In the genomic region with DNA sequence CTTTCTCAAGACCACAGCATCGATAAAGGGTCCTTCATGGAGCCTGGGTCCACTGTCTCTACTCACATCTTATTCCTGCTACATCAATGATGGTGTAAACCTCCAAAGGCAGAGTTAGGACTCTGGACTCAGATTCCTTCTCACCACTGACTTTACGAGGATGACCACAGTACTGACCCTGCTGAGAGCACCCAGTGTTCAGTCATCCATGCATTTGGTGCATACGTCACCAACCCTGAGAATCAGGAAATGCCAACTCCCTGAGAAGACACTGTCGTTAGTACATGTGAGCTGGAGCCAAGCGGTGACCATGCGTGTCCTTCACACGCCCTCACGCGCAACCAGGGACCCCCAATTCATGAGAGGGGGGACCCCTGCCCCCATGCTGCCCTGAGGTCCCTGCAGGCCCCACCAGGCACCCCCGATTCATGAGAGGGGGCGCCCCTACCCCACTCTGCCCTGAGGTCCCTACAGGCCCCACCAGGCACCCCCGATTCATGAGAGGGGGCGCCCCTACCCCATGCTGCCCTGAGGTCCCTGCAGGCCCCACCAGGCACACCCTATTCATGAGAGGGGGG, we compare ENCODE assay signal across 26 cellular contexts.
DNase-seq lines count a peak whose midpoint lies in the region; ATAC-seq, FAIRE-seq and TF ChIP-seq lines count a peak whose summit lies in the region.
"Had no signal": no experiment of that assay in that cellular context is flagged by ENCODE, and none has a peak within 500 bp of the region (broad histone marks: within the 10 kb centered on the region; RNA-seq: fewer than 3 reads in every experiment).

No MANE protein-coding gene starts in this region.

- H2AFZ ChIP-seq in astrocyte (ENCODE audit: low read depth, low read length) = no peak overlapping the region

- peak overlapping the region; percentile 63 for H3K9ac ChIP-seq in astrocyte (ENCODE audit: low read length)

- peaks cover 3% of the 10 kb centered on the region for H3K9me3 Mint-ChIP-seq in astrocyte (ENCODE audit: unreplicated experiment)
- H3K9me3 Mint-ChIP-seq: activated naive CD4-positive, alpha-beta T cell treated with anti-CD3 and anti-CD28 coated beads, Interleukin-2, amount 50 U/mL, for 24 hours; activated T-helper 1 cell treated with anti-CD3 and anti-CD28 coated beads, Interleukin-12 subunit alpha, Interleukin-12 subunit beta, Interleukin-2, Interleukin-4 antibody, amounts not matched to agents 30 ng/mL and 10 ng/mL and 1 ng/mL, durations not matched to agents 14 hours and 24 hours and 36 hours; memory B cell had no signal

- CTCF ChIA-PET in HEK293T (lab: Yijun Ruan, JAX) = no interaction called here

- no peaks in the 10 kb centered on the region for H4K20me1 ChIP-seq in astrocyte (ENCODE audit: insufficient read depth, low read length)

- H3K4me1 Mint-ChIP-seq in astrocyte (ENCODE audit: low read depth, unreplicated experiment) = no peaks in the 10 kb centered on the region
- H3K4me1 Mint-ChIP-seq: activated naive CD4-positive, alpha-beta T cell treated with anti-CD3 and anti-CD28 coated beads, Interleukin-2, amount 50 U/mL, for 24 hours; memory B cell had no signal

- intact Hi-C loops in right cardiac atrium (cut with DNase I) = no loop called here

- H3K4me3 ChIP-seq in astrocyte (ENCODE audit: insufficient read depth, low read depth, low read length) (no peak overlapping the region), right cardiac atrium (ENCODE audit: low read length) (no peak overlapping the region)
- H3K4me3 ChIP-seq: esophagus muscularis mucosa, K562, stomach had no signal

- FAIRE-seq in astrocyte (lab: Jason Lieb, UNC) = no peak
- FAIRE-seq: A204.1, K562, TTC549 had no signal

- no peak overlapping the region for H3K4me3 Mint-ChIP-seq in astrocyte (ENCODE audit: unreplicated experiment)
- H3K4me3 Mint-ChIP-seq: activated naive CD4-positive, alpha-beta T cell treated with anti-CD3 and anti-CD28 coated beads, Interleukin-2, amount 50 U/mL, for 24 hours; activated T-helper 1 cell treated with anti-CD3 and anti-CD28 coated beads, Interleukin-12 subunit alpha, Interleukin-12 subunit beta, Interleukin-2, Interleukin-4 antibody, amounts not matched to agents 30 ng/mL and 10 ng/mL and 1 ng/mL, durations not matched to agents 14 hours and 24 hours and 36 hours; memory B cell had no signal

- no peaks in the 10 kb centered on the region for H3K27me3 ChIP-seq in astrocyte (ENCODE audit: insufficient read depth, low read length)
- no peaks in the 10 kb centered on the region for H3K27me3 ChIP-seq in right cardiac atrium (ENCODE audit: control insufficient read depth, insufficient read depth)

- H3K27ac ChIP-seq in astrocyte (ENCODE audit: low read depth, low read length) (peak overlapping the region; percentile 65), right cardiac atrium (ENCODE audit: low read length) (no peak overlapping the region)
- H3K27ac ChIP-seq: esophagus muscularis mucosa, stomach had no signal

- no peak overlapping the region for H3K27ac Mint-ChIP-seq in astrocyte (ENCODE audit: unreplicated experiment)
- H3K27ac Mint-ChIP-seq: activated naive CD4-positive, alpha-beta T cell treated with anti-CD3 and anti-CD28 coated beads, Interleukin-2, amount 50 U/mL, for 24 hours; activated T-helper 1 cell treated with anti-CD3 and anti-CD28 coated beads, Interleukin-12 subunit alpha, Interleukin-12 subunit beta, Interleukin-2, Interleukin-4 antibody, amounts not matched to agents 30 ng/mL and 10 ng/mL and 1 ng/mL, durations not matched to agents 14 hours and 24 hours and 36 hours; memory B cell had no signal

- H3K36me3 ChIP-seq in astrocyte (ENCODE audit: insufficient read depth, low read length) = no peaks in the 10 kb centered on the region
- H3K36me3 ChIP-seq: esophagus muscularis mucosa, stomach had no signal

- no peak for TF ChIP-seq CTCF in astrocyte (IDR thresholded peaks at IDR 0.05; ENCODE audit: insufficient read depth, low read depth, low read length)

- H3K27me3 Mint-ChIP-seq in astrocyte (ENCODE audit: low read depth, unreplicated experiment) = peaks cover 2% of the 10 kb centered on the region
- H3K27me3 Mint-ChIP-seq: activated naive CD4-positive, alpha-beta T cell treated with anti-CD3 and anti-CD28 coated beads, Interleukin-2, amount 50 U/mL, for 24 hours had no signal

- H3K79me2 ChIP-seq in astrocyte (ENCODE audit: insufficient read depth, low read length) = no peaks in the 10 kb centered on the region

- H3K4me2 ChIP-seq in astrocyte (ENCODE audit: low read length) = peak overlapping the region; percentile 19

- POLR2A ChIA-PET in HEK293T (lab: Yijun Ruan, JAX) = no interaction called here

- H3K36me3 Mint-ChIP-seq in astrocyte (ENCODE audit: low read depth, unreplicated experiment) = no peaks in the 10 kb centered on the region
- H3K36me3 Mint-ChIP-seq: activated naive CD4-positive, alpha-beta T cell treated with anti-CD3 and anti-CD28 coated beads, Interleukin-2, amount 50 U/mL, for 24 hours; memory B cell had no signal

- ATAC-seq in right cardiac atrium = no peak
- ATAC-seq: K562, left cardiac atrium, Right ventricle myocardium inferior had no signal

- in situ Hi-C loops in ACHN (cut with HindIII; ENCODE audit: low pct_ligation_motif_present, low pct_unique_long_range_greater_than_20kb, low sequenced_read_pairs) = no loop called here

- peaks cover 3% of the 10 kb centered on the region for H3K9me3 ChIP-seq in astrocyte (ENCODE audit: insufficient read depth, low read depth, low read length)
- no peaks in the 10 kb centered on the region for H3K9me3 ChIP-seq in right cardiac atrium (ENCODE audit: control insufficient read depth, low read length)

- WGBS in right cardiac atrium = 91% methylated on average over 13 of the region's 13 CpGs

- peak; percentile 25 for DNase-seq in ACHN
- peak; percentile 71 for DNase-seq in HT1080 (ENCODE audit: low read depth)
- DNase-seq in astrocyte (ENCODE audit: low read depth) = no peak
- DNase-seq in kidney glomerular epithelial cell (lab: John Stamatoyannopoulos, UW) = peak; percentile 15
- no peak for DNase-seq in activated CD4-positive, alpha-beta T cell treated with anti-CD3 and anti-CD28 coated beads, Interleukin-2, amount 50 U/mL, for 4 hours
- DNase-seq in HEK293T (ENCODE audit: extremely low spot score) = no peak
- no peak for DNase-seq in activated CD4-positive, alpha-beta T cell treated with anti-CD3 and anti-CD28 coated beads, Interleukin-2, amount 50 U/mL, for 48 hours
- DNase-seq in right cardiac atrium = no peak
- DNase-seq: activated CD4-positive, alpha-beta T cell treated with anti-CD3 and anti-CD28 coated beads for 1 hour; anterior cingulate cortex; COR-L47; DND-41; effector CD8-positive, alpha-beta T cell; left cardiac atrium; NCI-H2171; NCI-H524 treated with DMSO at 0.1 percent for 48 hours; stomach; trophoblast cell had no signal

- H3K4me1 ChIP-seq in astrocyte (ENCODE audit: insufficient read depth, low read length) (peaks cover 12% of the 10 kb centered on the region), right cardiac atrium (ENCODE audit: control insufficient read depth, insufficient read depth, low read length) (no peaks in the 10 kb centered on the region)
- H3K4me1 ChIP-seq: esophagus muscularis mucosa, stomach had no signal

TF ChIP-seq in HEK293T, 16 proteins besides CTCF, POLR2A, EP300 and RAD21:
- TF ChIP-seq TARDBP (IDR thresholded peaks at IDR 0.05) = no peak
- no peak for TF ChIP-seq FOXK2 (IDR thresholded peaks at IDR 0.05)
- TF ChIP-seq CTBP1 (IDR thresholded peaks at IDR 0.05; ENCODE audit: borderline replicate concordance) = no peak
- TF ChIP-seq SP1 (IDR thresholded peaks at IDR 0.05) = no peak

Comparison
In these comparisons a context has a peak if more than half of its experiments do, and no peak if none do; other contexts are left out.
1. DNase-seq: peak in ACHN (single experiment), HT1080 (single experiment) and kidney glomerular epithelial cell (single experiment); none in astrocyte (single experiment), activated CD4-positive, alpha-beta T cell treated with anti-CD3 and anti-CD28 coated beads, Interleukin-2, amount 50 U/mL, for 4 hours (0 of 2), HEK293T (single experiment), activated CD4-positive, alpha-beta T cell treated with anti-CD3 and anti-CD28 coated beads, Interleukin-2, amount 50 U/mL, for 48 hours (0 of 2) and right cardiac atrium (0 of 3).